In the genomic region with DNA sequence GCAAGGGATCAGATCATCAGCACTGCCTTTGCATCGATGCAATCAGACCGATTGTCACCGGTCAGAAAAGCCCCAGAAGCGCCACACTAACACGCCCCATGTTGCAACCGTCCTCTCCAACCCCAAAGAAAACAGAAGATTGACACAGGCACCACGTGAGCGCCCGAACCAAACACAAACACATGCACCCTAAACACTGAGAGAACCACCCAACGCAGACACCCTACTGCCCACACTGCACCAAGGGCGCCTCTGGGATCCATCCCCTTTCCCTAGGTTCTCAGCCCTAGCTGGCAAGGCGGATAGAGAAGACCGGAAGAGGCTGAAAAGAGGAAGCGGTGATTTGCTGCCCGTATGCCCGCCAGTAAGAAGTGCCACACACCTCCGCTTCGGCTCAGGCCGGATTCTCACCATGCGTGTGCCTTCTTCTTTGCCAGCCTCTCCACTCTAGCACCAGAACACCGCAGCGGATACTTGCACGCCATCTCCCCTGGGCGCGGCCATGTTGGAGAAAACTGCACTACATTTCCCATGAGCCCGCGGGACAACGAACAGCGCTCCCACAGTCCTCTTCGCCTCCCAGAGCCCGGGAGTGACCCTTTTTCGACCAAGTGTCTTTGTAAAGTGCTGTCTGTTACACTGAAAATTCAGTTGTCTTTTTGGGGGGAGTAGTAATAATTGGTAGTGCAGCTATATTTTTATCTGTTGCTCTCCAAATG, we compare ENCODE assay signal across 1 cellular context.
TF ChIP-seq lines count a peak whose summit lies in the region.

A gene with protein sequence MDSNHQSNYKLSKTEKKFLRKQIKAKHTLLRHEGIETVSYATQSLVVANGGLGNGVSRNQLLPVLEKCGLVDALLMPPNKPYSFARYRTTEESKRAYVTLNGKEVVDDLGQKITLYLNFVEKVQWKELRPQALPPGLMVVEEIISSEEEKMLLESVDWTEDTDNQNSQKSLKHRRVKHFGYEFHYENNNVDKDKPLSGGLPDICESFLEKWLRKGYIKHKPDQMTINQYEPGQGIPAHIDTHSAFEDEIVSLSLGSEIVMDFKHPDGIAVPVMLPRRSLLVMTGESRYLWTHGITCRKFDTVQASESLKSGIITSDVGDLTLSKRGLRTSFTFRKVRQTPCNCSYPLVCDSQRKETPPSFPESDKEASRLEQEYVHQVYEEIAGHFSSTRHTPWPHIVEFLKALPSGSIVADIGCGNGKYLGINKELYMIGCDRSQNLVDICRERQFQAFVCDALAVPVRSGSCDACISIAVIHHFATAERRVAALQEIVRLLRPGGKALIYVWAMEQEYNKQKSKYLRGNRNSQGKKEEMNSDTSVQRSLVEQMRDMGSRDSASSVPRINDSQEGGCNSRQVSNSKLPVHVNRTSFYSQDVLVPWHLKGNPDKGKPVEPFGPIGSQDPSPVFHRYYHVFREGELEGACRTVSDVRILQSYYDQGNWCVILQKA (minus strand): TSS at position 517 of the 719 bp plus-strand sequence. CDS start 4,842 bp downstream, outside the sequence.

TF ChIP-seq in K562, 482 proteins besides CTCF, POLR2A, EP300 and RAD21 (continued from another document):
- TF ChIP-seq KLF10 (CRISPR knock-in tag; IDR thresholded peaks at IDR 0.05) (no peak), NUFIP1 (IDR thresholded peaks at IDR 0.05; ENCODE audit: partially characterized antibody) (no peak), NCOR1 (IDR thresholded peaks at IDR 0.05) (no peak), CEBPB (tag; IDR thresholded peaks at IDR 0.05) (peak; percentile 94), FOXA3 (CRISPR knock-in tag; conservative IDR thresholded peaks at IDR 0.05 in 1 of 2, IDR thresholded peaks at IDR 0.05 in 1 of 2) (no peak), MEIS2 (IDR thresholded peaks at IDR 0.05; ENCODE audit: partially characterized antibody) (no peak), ZNF239 (CRISPR knock-in tag; IDR thresholded peaks at IDR 0.05) (no peak), CEBPG (CRISPR knock-in tag; IDR thresholded peaks at IDR 0.05) (peak; percentile 83), CEBPG (tag; conservative IDR thresholded peaks at IDR 0.05 in 1 of 2, IDR thresholded peaks at IDR 0.05 in 1 of 2) (peak; percentile 72 to 80), ELF1 (tag; IDR thresholded peaks at IDR 0.05) (peak; percentile 89), PHF21A (IDR thresholded peaks at IDR 0.05; ENCODE audit: borderline replicate concordance, low read depth) (no peak), CCNT2 (IDR thresholded peaks at IDR 0.05; ENCODE audit: borderline replicate concordance, extremely low read depth, insufficient read length, low read depth, low read length) (no peak), RFX1 (IDR thresholded peaks at IDR 0.05) (no peak), ZNF12 (CRISPR knock-in tag; IDR thresholded peaks at IDR 0.05) (peak; percentile 83), RUNX1 (IDR thresholded peaks at IDR 0.05; ENCODE audit: low read depth) (no peak)
- TF ChIP-seq, protein P1, sequence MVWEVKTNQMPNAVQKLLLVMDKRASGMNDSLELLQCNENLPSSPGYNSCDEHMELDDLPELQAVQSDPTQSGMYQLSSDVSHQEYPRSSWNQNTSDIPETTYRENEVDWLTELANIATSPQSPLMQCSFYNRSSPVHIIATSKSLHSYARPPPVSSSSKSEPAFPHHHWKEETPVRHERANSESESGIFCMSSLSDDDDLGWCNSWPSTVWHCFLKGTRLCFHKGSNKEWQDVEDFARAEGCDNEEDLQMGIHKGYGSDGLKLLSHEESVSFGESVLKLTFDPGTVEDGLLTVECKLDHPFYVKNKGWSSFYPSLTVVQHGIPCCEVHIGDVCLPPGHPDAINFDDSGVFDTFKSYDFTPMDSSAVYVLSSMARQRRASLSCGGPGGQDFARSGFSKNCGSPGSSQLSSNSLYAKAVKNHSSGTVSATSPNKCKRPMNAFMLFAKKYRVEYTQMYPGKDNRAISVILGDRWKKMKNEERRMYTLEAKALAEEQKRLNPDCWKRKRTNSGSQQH (CRISPR knock-in tag; IDR thresholded peaks at IDR 0.05) = no peak
- TF ChIP-seq, protein P2, sequence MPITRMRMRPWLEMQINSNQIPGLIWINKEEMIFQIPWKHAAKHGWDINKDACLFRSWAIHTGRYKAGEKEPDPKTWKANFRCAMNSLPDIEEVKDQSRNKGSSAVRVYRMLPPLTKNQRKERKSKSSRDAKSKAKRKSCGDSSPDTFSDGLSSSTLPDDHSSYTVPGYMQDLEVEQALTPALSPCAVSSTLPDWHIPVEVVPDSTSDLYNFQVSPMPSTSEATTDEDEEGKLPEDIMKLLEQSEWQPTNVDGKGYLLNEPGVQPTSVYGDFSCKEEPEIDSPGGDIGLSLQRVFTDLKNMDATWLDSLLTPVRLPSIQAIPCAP (CRISPR knock-in tag; IDR thresholded peaks at IDR 0.05; ENCODE audit: borderline replicate concordance) = no peak
